Comparison of ENCODE assay signal across 1 cellular context in genomic region chr22:20177217-20177911, GRCh38.
TF ChIP-seq lines count a peak whose summit lies in the region.

No MANE protein-coding gene starts in this region.

TF ChIP-seq in K562, 482 proteins besides CTCF, POLR2A, EP300 and RAD21 (continued from another document):
- TF ChIP-seq, protein P1, sequence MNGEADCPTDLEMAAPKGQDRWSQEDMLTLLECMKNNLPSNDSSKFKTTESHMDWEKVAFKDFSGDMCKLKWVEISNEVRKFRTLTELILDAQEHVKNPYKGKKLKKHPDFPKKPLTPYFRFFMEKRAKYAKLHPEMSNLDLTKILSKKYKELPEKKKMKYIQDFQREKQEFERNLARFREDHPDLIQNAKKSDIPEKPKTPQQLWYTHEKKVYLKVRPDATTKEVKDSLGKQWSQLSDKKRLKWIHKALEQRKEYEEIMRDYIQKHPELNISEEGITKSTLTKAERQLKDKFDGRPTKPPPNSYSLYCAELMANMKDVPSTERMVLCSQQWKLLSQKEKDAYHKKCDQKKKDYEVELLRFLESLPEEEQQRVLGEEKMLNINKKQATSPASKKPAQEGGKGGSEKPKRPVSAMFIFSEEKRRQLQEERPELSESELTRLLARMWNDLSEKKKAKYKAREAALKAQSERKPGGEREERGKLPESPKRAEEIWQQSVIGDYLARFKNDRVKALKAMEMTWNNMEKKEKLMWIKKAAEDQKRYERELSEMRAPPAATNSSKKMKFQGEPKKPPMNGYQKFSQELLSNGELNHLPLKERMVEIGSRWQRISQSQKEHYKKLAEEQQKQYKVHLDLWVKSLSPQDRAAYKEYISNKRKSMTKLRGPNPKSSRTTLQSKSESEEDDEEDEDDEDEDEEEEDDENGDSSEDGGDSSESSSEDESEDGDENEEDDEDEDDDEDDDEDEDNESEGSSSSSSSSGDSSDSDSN (IDR thresholded peaks at IDR 0.05; ENCODE audit: borderline replicate concordance in 1 of 2, low read depth in 2 of 2, low read length in 2 of 2): no peak
- no peak for TF ChIP-seq ARHGAP35 (IDR thresholded peaks at IDR 0.05; ENCODE audit: partially characterized antibody)
- 0 out of 2 replicates have a peak, but pooled peaks have one; percentile 40 for TF ChIP-seq ZNF583 (CRISPR knock-in tag; IDR thresholded peaks at IDR 0.05)
- TF ChIP-seq ZNF316 (IDR thresholded peaks at IDR 0.05): no peak
- TF ChIP-seq, protein P2, sequence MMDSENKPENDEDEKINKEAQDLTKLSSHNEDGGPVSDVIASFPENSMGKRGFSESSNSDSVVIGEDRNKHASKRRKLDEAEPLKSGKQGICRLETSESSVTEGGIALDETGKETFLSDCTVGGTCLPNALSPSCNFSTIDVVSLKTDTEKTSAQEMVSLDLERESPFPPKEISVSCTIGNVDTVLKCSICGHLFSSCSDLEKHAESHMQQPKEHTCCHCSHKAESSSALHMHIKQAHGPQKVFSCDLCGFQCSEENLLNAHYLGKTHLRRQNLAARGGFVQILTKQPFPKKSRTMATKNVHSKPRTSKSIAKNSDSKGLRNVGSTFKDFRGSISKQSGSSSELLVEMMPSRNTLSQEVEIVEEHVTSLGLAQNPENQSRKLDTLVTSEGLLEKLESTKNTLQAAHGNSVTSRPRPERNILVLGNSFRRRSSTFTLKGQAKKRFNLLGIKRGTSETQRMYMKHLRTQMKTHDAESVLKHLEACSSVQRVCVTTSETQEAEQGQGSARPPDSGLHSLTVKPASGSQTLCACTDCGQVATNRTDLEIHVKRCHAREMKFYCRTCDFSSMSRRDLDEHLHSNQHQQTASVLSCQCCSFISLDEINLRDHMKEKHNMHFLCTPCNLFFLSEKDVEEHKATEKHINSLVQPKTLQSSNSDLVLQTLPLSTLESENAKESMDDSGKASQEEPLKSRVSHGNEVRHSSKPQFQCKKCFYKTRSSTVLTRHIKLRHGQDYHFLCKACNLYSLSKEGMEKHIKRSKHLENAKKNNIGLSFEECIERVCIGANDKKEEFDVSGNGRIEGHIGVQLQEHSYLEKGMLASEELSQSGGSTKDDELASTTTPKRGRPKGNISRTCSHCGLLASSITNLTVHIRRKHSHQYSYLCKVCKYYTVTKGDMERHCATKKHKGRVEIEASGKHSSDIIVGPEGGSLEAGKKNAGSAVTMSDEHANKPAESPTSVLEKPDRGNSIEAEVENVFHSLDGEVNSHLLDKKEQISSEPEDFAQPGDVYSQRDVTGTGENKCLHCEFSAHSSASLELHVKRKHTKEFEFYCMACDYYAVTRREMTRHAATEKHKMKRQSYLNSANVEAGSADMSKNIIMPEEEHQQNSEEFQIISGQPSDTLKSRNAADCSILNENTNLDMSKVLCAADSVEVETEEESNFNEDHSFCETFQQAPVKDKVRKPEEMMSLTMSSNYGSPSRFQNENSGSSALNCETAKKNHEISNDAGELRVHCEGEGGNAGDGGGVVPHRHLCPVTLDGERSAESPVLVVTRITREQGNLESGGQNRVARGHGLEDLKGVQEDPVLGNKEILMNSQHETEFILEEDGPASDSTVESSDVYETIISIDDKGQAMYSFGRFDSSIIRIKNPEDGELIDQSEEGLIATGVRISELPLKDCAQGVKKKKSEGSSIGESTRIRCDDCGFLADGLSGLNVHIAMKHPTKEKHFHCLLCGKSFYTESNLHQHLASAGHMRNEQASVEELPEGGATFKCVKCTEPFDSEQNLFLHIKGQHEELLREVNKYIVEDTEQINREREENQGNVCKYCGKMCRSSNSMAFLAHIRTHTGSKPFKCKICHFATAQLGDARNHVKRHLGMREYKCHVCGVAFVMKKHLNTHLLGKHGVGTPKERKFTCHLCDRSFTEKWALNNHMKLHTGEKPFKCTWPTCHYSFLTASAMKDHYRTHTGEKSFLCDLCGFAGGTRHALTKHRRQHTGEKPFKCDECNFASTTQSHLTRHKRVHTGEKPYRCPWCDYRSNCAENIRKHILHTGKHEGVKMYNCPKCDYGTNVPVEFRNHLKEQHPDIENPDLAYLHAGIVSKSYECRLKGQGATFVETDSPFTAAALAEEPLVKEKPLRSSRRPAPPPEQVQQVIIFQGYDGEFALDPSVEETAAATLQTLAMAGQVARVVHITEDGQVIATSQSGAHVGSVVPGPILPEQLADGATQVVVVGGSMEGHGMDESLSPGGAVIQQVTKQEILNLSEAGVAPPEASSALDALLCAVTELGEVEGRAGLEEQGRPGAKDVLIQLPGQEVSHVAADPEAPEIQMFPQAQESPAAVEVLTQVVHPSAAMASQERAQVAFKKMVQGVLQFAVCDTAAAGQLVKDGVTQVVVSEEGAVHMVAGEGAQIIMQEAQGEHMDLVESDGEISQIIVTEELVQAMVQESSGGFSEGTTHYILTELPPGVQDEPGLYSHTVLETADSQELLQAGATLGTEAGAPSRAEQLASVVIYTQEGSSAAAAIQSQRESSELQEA (IDR thresholded peaks at IDR 0.05; ENCODE audit: low read depth): no peak
- no peak for TF ChIP-seq CCNT2 (IDR thresholded peaks at IDR 0.05; ENCODE audit: borderline replicate concordance, extremely low read depth, insufficient read length, low read depth, low read length)
- TF ChIP-seq ETV6 (IDR thresholded peaks at IDR 0.05; ENCODE audit: borderline replicate concordance in 1 of 2, low read depth in 2 of 2, low read length in 1 of 2): no peak
- no peak for TF ChIP-seq ETV6 (CRISPR knock-in tag; IDR thresholded peaks at IDR 0.05; ENCODE audit: borderline replicate concordance)
TF ChIP-seq in K562: peak in this region for 16.
